11 cellular contexts compared by ENCODE assay signal in genomic region chr16:84907575-84907974, GRCh38.
A peak's percentile ranks its signal among the peaks of the same experiment; 100 is the strongest.
DNase-seq lines count a peak whose midpoint lies in the region; ATAC-seq and TF ChIP-seq lines count a peak whose summit lies in the region.
"Had no signal": no experiment of that assay in that cellular context is flagged by ENCODE, and none has a peak within 500 bp of the region (broad histone marks: within the 10 kb centered on the region; RNA-seq: fewer than 3 reads in every experiment).

No MANE protein-coding gene starts in this region.

- H3K79me2 ChIP-seq in GM23338 (replicated peaks; ENCODE audit: insufficient read depth) (no peaks in the 10 kb centered on the region), hepatocyte (no peaks in the 10 kb centered on the region), smooth muscle cell (ENCODE audit: low read depth) (no peaks in the 10 kb centered on the region)

- no peak for TF ChIP-seq POLR2A in body of pancreas (IDR thresholded peaks at IDR 0.05)

- H3F3A ChIP-seq in GM23338 (replicated peaks; ENCODE audit: low read depth) (no peaks in the 10 kb centered on the region), smooth muscle cell (ENCODE audit: low read depth) (peaks cover 17% of the 10 kb centered on the region)

- no peak for ATAC-seq in GM23338
- peak; percentile 15 for ATAC-seq in body of pancreas
- ATAC-seq in stimulated activated memory B cell treated with anti-CD40 and anti-IgM and Interleukin-4, amounts not matched to agents 10 μg/mL and 1 μg/mL and 100 μg/mL, for 72 hours: no peak

- no peak for TF ChIP-seq CTCF in GM23338 (conservative IDR thresholded peaks at IDR 0.05; ENCODE audit: low read depth in 2 of 2)
- no peak for TF ChIP-seq CTCF in body of pancreas (IDR thresholded peaks at IDR 0.05)
- TF ChIP-seq CTCF in hepatocyte (IDR thresholded peaks at IDR 0.05; ENCODE audit: poor library complexity): no peak
- TF ChIP-seq CTCF in smooth muscle cell (IDR thresholded peaks at IDR 0.05; ENCODE audit: borderline replicate concordance, insufficient read depth, poor library complexity, severe bottlenecking): no peak
- TF ChIP-seq CTCF in glutamatergic neuron (IDR thresholded peaks at IDR 0.05; ENCODE audit: partially characterized antibody, unreplicated experiment): no peak
- TF ChIP-seq CTCF in nephron progenitor cell (IDR thresholded peaks at IDR 0.05): no peak

- no peaks in the 10 kb centered on the region for H3K9me2 ChIP-seq in GM23338 (ENCODE audit: insufficient read depth)
- no peaks in the 10 kb centered on the region for H3K9me2 ChIP-seq in hepatocyte (replicated peaks; ENCODE audit: insufficient read depth)

- H3K27me3 ChIP-seq in GM23338 (ENCODE audit: insufficient read depth) (no peaks in the 10 kb centered on the region), body of pancreas (no peaks in the 10 kb centered on the region), hepatocyte (no peaks in the 10 kb centered on the region), smooth muscle cell (ENCODE audit: low read depth) (no peaks in the 10 kb centered on the region)

- H3K27ac Mint-ChIP-seq in GM23338 (peak overlapping the region; percentile 16; the same call in 1 of the 2 replicates), glutamatergic neuron (ENCODE audit: unreplicated experiment) (no peak overlapping the region), nephron progenitor cell (no peak overlapping the region)
- H3K27ac Mint-ChIP-seq in stimulated activated memory B cell treated with anti-CD40 and anti-IgM and Interleukin-4, amounts not matched to agents 10 μg/mL and 1 μg/mL and 100 μg/mL, for 72 hours: no peak overlapping the region

- no peaks in the 10 kb centered on the region for H3K36me3 Mint-ChIP-seq in GM23338 (ENCODE audit: low read depth)
- no peaks in the 10 kb centered on the region for H3K36me3 Mint-ChIP-seq in stimulated activated memory B cell treated with anti-CD40 and anti-IgM and Interleukin-4, amounts not matched to agents 10 μg/mL and 1 μg/mL and 100 μg/mL, for 72 hours
- H3K36me3 Mint-ChIP-seq in glutamatergic neuron (ENCODE audit: unreplicated experiment): no peaks in the 10 kb centered on the region
- no peaks in the 10 kb centered on the region for H3K36me3 Mint-ChIP-seq in nephron progenitor cell (ENCODE audit: low read depth)

- no peak overlapping the region for H2AFZ ChIP-seq in GM23338
- no peak overlapping the region for H2AFZ ChIP-seq in hepatocyte
- H2AFZ ChIP-seq in smooth muscle cell (ENCODE audit: low read depth): no peak overlapping the region

- H3K9me3 Mint-ChIP-seq in GM23338 (no peaks in the 10 kb centered on the region), glutamatergic neuron (ENCODE audit: unreplicated experiment) (no peaks in the 10 kb centered on the region), nephron progenitor cell (peaks cover 3% of the 10 kb centered on the region)
- H3K9me3 Mint-ChIP-seq in stimulated activated memory B cell treated with anti-CD40 and anti-IgM and Interleukin-4, amounts not matched to agents 10 μg/mL and 1 μg/mL and 100 μg/mL, for 72 hours: no peaks in the 10 kb centered on the region

- H3K4me1 Mint-ChIP-seq in GM23338: no peaks in the 10 kb centered on the region
- H3K4me1 Mint-ChIP-seq in stimulated activated memory B cell treated with anti-CD40 and anti-IgM and Interleukin-4, amounts not matched to agents 10 μg/mL and 1 μg/mL and 100 μg/mL, for 72 hours: no peaks in the 10 kb centered on the region
- H3K4me1 Mint-ChIP-seq in glutamatergic neuron (ENCODE audit: low read depth, unreplicated experiment): peaks cover 3% of the 10 kb centered on the region
- H3K4me1 Mint-ChIP-seq in nephron progenitor cell: peaks cover 12% of the 10 kb centered on the region

- H3K9me3 ChIP-seq in body of pancreas: no peaks in the 10 kb centered on the region
- H3K9me3 ChIP-seq in hepatocyte (ENCODE audit: low read depth): no peaks in the 10 kb centered on the region
- no peaks in the 10 kb centered on the region for H3K9me3 ChIP-seq in smooth muscle cell (replicated peaks; ENCODE audit: low read depth)

- H3K27ac ChIP-seq in GM23338 (ENCODE audit: low read depth) (no peak overlapping the region), body of pancreas (no peak overlapping the region), hepatocyte (peak overlapping the region; percentile 61), smooth muscle cell (ENCODE audit: low read depth) (peak overlapping the region; percentile 58)

- no peak for DNase-seq in GM23338 (ENCODE audit: low spot score)
- DNase-seq in body of pancreas: peak in 2 of 4 donors; percentile 28 to 57
- DNase-seq in hepatocyte (ENCODE audit: low spot score): no peak
- no peak for DNase-seq in smooth muscle cell (lab: John Stamatoyannopoulos, UW; ENCODE audit: unreplicated experiment)
- DNase-seq in NCI-H2196 treated with DMSO at 0.1 percent for 48 hours (lab: John Stamatoyannopoulos, UW; ENCODE audit: unreplicated experiment): no peak
- no peak for DNase-seq in glutamatergic neuron
- DNase-seq in nephron progenitor cell: no peak
- DNase-seq: NCI-H1105, NCI-H524, SHP77 treated with DMSO at 0.1 percent for 48 hours had no signal

- 54 to 77% methylated on average over 12 of the region's 12 CpGs for WGBS in body of pancreas, 2 donors
- WGBS in hepatocyte (ENCODE audit: low lambda C conversion rate, missing lambda C conversion rate): 63% methylated on average over 12 of the region's 12 CpGs
- WGBS in smooth muscle cell (ENCODE audit: low lambda C conversion rate): 14% methylated on average over 12 of the region's 12 CpGs

- H3K4me1 ChIP-seq in GM23338 (ENCODE audit: insufficient read depth) (no peaks in the 10 kb centered on the region), body of pancreas (no peaks in the 10 kb centered on the region), hepatocyte (ENCODE audit: insufficient read depth) (peaks cover 3% of the 10 kb centered on the region), smooth muscle cell (ENCODE audit: low read depth) (no peaks in the 10 kb centered on the region)

- intact Hi-C loops in body of pancreas (cut with DNase I): no loop called here

- peaks cover 9% of the 10 kb centered on the region for H3K27me3 Mint-ChIP-seq in GM23338 (ENCODE audit: insufficient read depth, low read depth, poor library complexity)
- H3K27me3 Mint-ChIP-seq in stimulated activated memory B cell treated with anti-CD40 and anti-IgM and Interleukin-4, amounts not matched to agents 10 μg/mL and 1 μg/mL and 100 μg/mL, for 72 hours: peaks cover 42% of the 10 kb centered on the region
- peaks cover 7% of the 10 kb centered on the region for H3K27me3 Mint-ChIP-seq in glutamatergic neuron (ENCODE audit: unreplicated experiment)
- peaks cover 17% of the 10 kb centered on the region for H3K27me3 Mint-ChIP-seq in nephron progenitor cell (ENCODE audit: low read depth, poor library complexity)

- H3K9ac ChIP-seq in smooth muscle cell (ENCODE audit: low read depth): no peak overlapping the region

- H3K36me3 ChIP-seq in GM23338 (ENCODE audit: insufficient read depth) (no peaks in the 10 kb centered on the region), body of pancreas (replicated peaks in 1 of 2; ENCODE audit: insufficient read depth in 1 of 2, low read depth in 2 of 2) (no peaks in the 10 kb centered on the region), hepatocyte (replicated peaks; ENCODE audit: insufficient read depth, low read depth) (no peaks in the 10 kb centered on the region), smooth muscle cell (ENCODE audit: low read depth) (no peaks in the 10 kb centered on the region)

- no peak overlapping the region for H3K4me3 Mint-ChIP-seq in GM23338
- no peak overlapping the region for H3K4me3 Mint-ChIP-seq in stimulated activated memory B cell treated with anti-CD40 and anti-IgM and Interleukin-4, amounts not matched to agents 10 μg/mL and 1 μg/mL and 100 μg/mL, for 72 hours
- no peak overlapping the region for H3K4me3 Mint-ChIP-seq in glutamatergic neuron (ENCODE audit: unreplicated experiment)
- H3K4me3 Mint-ChIP-seq in nephron progenitor cell: no peak overlapping the region

- H3K4me3 ChIP-seq in GM23338: no peak overlapping the region
- H3K4me3 ChIP-seq in body of pancreas: no peak overlapping the region
- no peak overlapping the region for H3K4me3 ChIP-seq in hepatocyte
- H3K4me3 ChIP-seq in smooth muscle cell: no peak overlapping the region

- no peak overlapping the region for H3K4me2 ChIP-seq in GM23338
- H3K4me2 ChIP-seq in hepatocyte: no peak overlapping the region
- H3K4me2 ChIP-seq in smooth muscle cell: peak overlapping the region; percentile 57

- no peaks in the 10 kb centered on the region for H4K20me1 ChIP-seq in GM23338 (replicated peaks; ENCODE audit: insufficient read depth)
- no peaks in the 10 kb centered on the region for H4K20me1 ChIP-seq in hepatocyte (ENCODE audit: insufficient read depth, poor library complexity, severe bottlenecking)
- no peaks in the 10 kb centered on the region for H4K20me1 ChIP-seq in smooth muscle cell (ENCODE audit: low read depth)

Comparison
In these comparisons a context has a peak if more than half of its experiments do, and no peak if none do; other contexts are left out.
1. H3K27ac ChIP-seq: peak in hepatocyte (single experiment) and smooth muscle cell (single experiment); none in GM23338 (single experiment) and body of pancreas (0 of 4).